In the genomic region with DNA sequence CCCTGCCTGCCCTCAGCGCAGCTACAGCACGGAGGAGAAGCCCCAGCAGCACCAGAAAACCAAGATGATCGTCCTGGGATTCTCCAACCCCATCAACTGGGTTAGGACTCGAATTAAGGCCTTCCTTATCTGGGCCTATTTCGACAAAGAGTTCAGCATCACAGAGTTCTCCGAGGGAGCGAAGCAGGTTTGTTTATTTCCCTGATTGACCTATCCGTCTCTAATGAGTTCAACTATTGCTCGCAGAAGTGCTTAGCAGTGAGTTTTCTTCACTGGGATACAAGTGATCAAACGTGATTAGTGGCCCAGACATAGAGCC, we compare ENCODE assay signal across 8 cellular contexts. TPM values are rescaled to one million over a fixed set of nuclear protein-coding genes. Genes with fewer than 3 reads are reported as not detected.
A peak's percentile ranks its signal among the peaks of the same experiment; 100 is the strongest.
DNase-seq lines count a peak whose midpoint lies in the region; ATAC-seq and TF ChIP-seq lines count a peak whose summit lies in the region.

No MANE protein-coding gene starts in this region.

- peaks cover 11% of the 10 kb centered on the region for H3K27me3 Mint-ChIP-seq in brain

- H3K36me3 ChIP-seq in BE2C, result peaks cover 15% of the 10 kb centered on the region

- H3K36me3 Mint-ChIP-seq in brain, result peaks cover 17% of the 10 kb centered on the region

- no peaks in the 10 kb centered on the region for H3K9me3 Mint-ChIP-seq in brain

- peak overlapping the region; percentile 99 to 100 (median 100) for H3K4me3 Mint-ChIP-seq in brain

- H3K4me3 ChIP-seq in BE2C (ENCODE audit: low read depth, low read length) (peak overlapping the region; percentile 95), mononuclear cell (ENCODE audit: low read length) (peak overlapping the region; percentile 96)

- DNase-seq in BE2C (no peak), NCI-H128 (lab: John Stamatoyannopoulos, UW; ENCODE audit: unreplicated experiment) (no peak), GDM1 (lab: John Stamatoyannopoulos, UW) (no peak)

- peaks cover 60% of the 10 kb centered on the region for H3K4me1 Mint-ChIP-seq in brain

- no peaks in the 10 kb centered on the region for H3K4me1 ChIP-seq in BE2C
- peaks cover 36% of the 10 kb centered on the region for H3K4me1 ChIP-seq in mononuclear cell (ENCODE audit: insufficient read depth, low read length)

- peak; percentile 1 for ATAC-seq in HG02623 (IDR thresholded peaks at IDR 0.05; ENCODE audit: unreplicated experiment)
- no peak for ATAC-seq in GM19351 (IDR thresholded peaks at IDR 0.05; ENCODE audit: unreplicated experiment)
- no peak for ATAC-seq in HG03457 (IDR thresholded peaks at IDR 0.05; ENCODE audit: unreplicated experiment)

- TF ChIP-seq CTCF in BE2C (IDR thresholded peaks at IDR 0.05; ENCODE audit: low read depth, low read length) (no peak), brain (conservative IDR thresholded peaks at IDR 0.05) (no peak)

- peak overlapping the region; percentile 97 to 99 (median 98) for H3K27ac Mint-ChIP-seq in brain

- H3K27me3 ChIP-seq in BE2C, result no peaks in the 10 kb centered on the region
- no peaks in the 10 kb centered on the region for H3K27me3 ChIP-seq in mononuclear cell (ENCODE audit: insufficient read depth, low read length)

- H3K9me3 ChIP-seq in BE2C (no peaks in the 10 kb centered on the region), mononuclear cell (ENCODE audit: low read depth, low read length) (no peaks in the 10 kb centered on the region)

RNA-seq across cellular contexts. Expression of gene MAIP1, which starts 0.6 kb away (rescaled TPM):
- 47.9 TPM for polyA plus RNA-seq in BE2C (2012; ENCODE audit: insufficient read depth, insufficient read length, low read depth)
- 15.8 TPM for polyA plus RNA-seq in brain (ENCODE audit: insufficient read depth, low read depth, low replicate concordance)
- 50.9 TPM for total RNA-seq in mononuclear cell

RNA-seq across cellular contexts. Expression of gene TYW5, which starts 0.7 kb away (rescaled TPM):
- polyA plus RNA-seq in BE2C (2012; ENCODE audit: insufficient read depth, insufficient read length, low read depth), result 12.0 TPM
- polyA plus RNA-seq in brain (ENCODE audit: insufficient read depth, low read depth, low replicate concordance), result 1.2 TPM
- 23.1 TPM for total RNA-seq in mononuclear cell

RNA-seq across cellular contexts. Expression of gene C2orf69, which starts 44.9 kb away (rescaled TPM):
- polyA plus RNA-seq in BE2C (2012; ENCODE audit: insufficient read depth, insufficient read length, low read depth), result 5.4 TPM
- 4.0 TPM for polyA plus RNA-seq in brain (ENCODE audit: insufficient read depth, low read depth, low replicate concordance)
- total RNA-seq in mononuclear cell, result 19.7 TPM
